Comparison of ENCODE assay signal across 24 cellular contexts in genomic region chr3:8900065-8900464, GRCh38.
DNase-seq lines count a peak whose midpoint lies in the region; ATAC-seq, FAIRE-seq and TF ChIP-seq lines count a peak whose summit lies in the region.
"Had no signal": no experiment of that assay in that cellular context is flagged by ENCODE, and none has a peak within 500 bp of the region (broad histone marks: within the 10 kb centered on the region; RNA-seq: fewer than 3 reads in every experiment).

No MANE protein-coding gene starts in this region.

- H3K4me3 ChIP-seq in AG10803 (ENCODE audit: low read length): no peak overlapping the region
- H3K4me3 ChIP-seq in bronchial epithelial cell (ENCODE audit: low read depth, low read length): no peak overlapping the region
- H3K4me3 ChIP-seq: adrenal gland, breast epithelium, mucosa of descending colon, neural progenitor cell had no signal

- no peak for TF ChIP-seq POLR2A in H54 (IDR thresholded peaks at IDR 0.05; ENCODE audit: low read depth, low read length)

- DNase-seq in AG10803 (ENCODE audit: low read depth): peak; percentile 42
- DNase-seq in H54 (ENCODE audit: insufficient read length, low spot score): no peak
- peak; percentile 4 for DNase-seq in bronchial epithelial cell (ENCODE audit: low read depth)
- DNase-seq in iris pigment epithelial cell (ENCODE audit: low read depth): peak; percentile 46
- DNase-seq in NCI-H187 treated with DMSO at 0.1 percent for 48 hours (lab: John Stamatoyannopoulos, UW): no peak
- DNase-seq in GM19240 (ENCODE audit: insufficient read length, low spot score): no peak
- DNase-seq in medulla oblongata (ENCODE audit: extremely low spot score): no peak
- DNase-seq: activated CD4-positive, alpha-beta memory T cell treated with anti-CD3 and anti-CD28 coated beads for 36 hours; activated gamma-delta T cell treated with Interleukin-2 at 50 U/mL for 16 hours; adrenal gland; AML-193; COR-L47; DMS79 treated with DMSO at 0.1 percent for 48 hours; mucosa of descending colon; MV-4-11; NCI-H1694 treated with DMSO at 0.1 percent for 48 hours; NCI-H69; RPMI8226; stimulated activated CD4-positive, alpha-beta T cell treated with anti-CD3 and anti-CD28 coated beads, Interleukin-4, amount 100 ng/mL, for 24 hours; stimulated activated naive CD8-positive, alpha-beta T cell treated with anti-CD3 and anti-CD28 coated beads, Interleukin-15, Interleukin-2, amounts not matched to agents 100 U/mL and 50 U/mL, for 24 hours had no signal

- FAIRE-seq in H54 (lab: Jason Lieb, UNC) (peak; percentile 78), bronchial epithelial cell (lab: Jason Lieb, UNC) (no peak)
- FAIRE-seq: GM12892 had no signal

- H3K27me3 ChIP-seq in bronchial epithelial cell (ENCODE audit: control insufficient read depth, insufficient read depth, low read length): no peaks in the 10 kb centered on the region
- H3K27me3 ChIP-seq: adrenal gland, breast epithelium, neural progenitor cell had no signal

- TF ChIP-seq CTCF in AG10803 (conservative IDR thresholded peaks at IDR 0.05; ENCODE audit: low read length): peak; percentile 18; the same call in 1 of the 2 replicates
- no peak for TF ChIP-seq CTCF in bronchial epithelial cell (IDR thresholded peaks at IDR 0.05; ENCODE audit: insufficient read depth, low read length, severe bottlenecking)

- no peaks in the 10 kb centered on the region for H3K36me3 ChIP-seq in bronchial epithelial cell (ENCODE audit: control insufficient read depth, insufficient read depth, low read length)
- H3K36me3 ChIP-seq: adrenal gland, breast epithelium, neural progenitor cell had no signal

- no peak for ATAC-seq in HG03378 (IDR thresholded peaks at IDR 0.05; ENCODE audit: unreplicated experiment)
- ATAC-seq: mucosa of descending colon; stimulated activated naive CD8-positive, alpha-beta T cell treated with anti-CD3 and anti-CD28 coated beads, Interleukin-15, Interleukin-2, amounts not matched to agents 100 U/mL and 50 U/mL, for 24 hours had no signal

Comparison
In these comparisons a context has a peak if more than half of its experiments do, and no peak if none do; other contexts are left out.
1. DNase-seq: peak in AG10803 (single experiment), bronchial epithelial cell (single experiment) and iris pigment epithelial cell (single experiment); none in H54 (single experiment), NCI-H187 treated with DMSO at 0.1 percent for 48 hours (single experiment), GM19240 (single experiment) and medulla oblongata (single experiment).